8 cellular contexts compared by ENCODE assay signal in genomic region chr10:95394161-95394880, GRCh38.
DNase-seq lines count a peak whose midpoint lies in the region; ATAC-seq lines count a peak whose summit lies in the region.

No MANE protein-coding gene starts in this region.

- intact Hi-C loops in activated CD4-positive, alpha-beta T cell treated with anti-CD3 and anti-CD28 coated beads for 36 hours (cut with DNase I, micrococcal nuclease): no loop called here

- H3K27me3 Mint-ChIP-seq in activated CD4-positive, alpha-beta T cell treated with anti-CD3 and anti-CD28 coated beads for 36 hours: peaks cover 3% of the 10 kb centered on the region
- H3K27me3 Mint-ChIP-seq in activated T-helper 17 cell treated with anti-CD3 and anti-CD28 coated beads, Interleukin-2, amount 50 U/mL, for 72 hours: peaks cover 4% of the 10 kb centered on the region
- H3K27me3 Mint-ChIP-seq in stimulated activated memory B cell treated with anti-CD40 and anti-IgM and Interleukin-4, amounts not matched to agents 10 μg/mL and 1 μg/mL and 100 μg/mL, for 72 hours: peaks cover 27% of the 10 kb centered on the region

- CTCF ChIA-PET in activated CD4-positive, alpha-beta T cell treated with anti-CD3 and anti-CD28 coated beads for 36 hours (lab: Charles Lee): interaction anchor here (1.2 kb wide), 1 partner anchor 19 kb away, joined by 4 read pairs; no protein-coding TSS in a partner anchor

- peak overlapping the region; percentile 1 for H3K27ac Mint-ChIP-seq in activated CD4-positive, alpha-beta T cell treated with anti-CD3 and anti-CD28 coated beads for 36 hours
- peak overlapping the region; percentile 85 for H3K27ac Mint-ChIP-seq in activated T-helper 17 cell treated with anti-CD3 and anti-CD28 coated beads, Interleukin-2, amount 50 U/mL, for 72 hours
- H3K27ac Mint-ChIP-seq in stimulated activated memory B cell treated with anti-CD40 and anti-IgM and Interleukin-4, amounts not matched to agents 10 μg/mL and 1 μg/mL and 100 μg/mL, for 72 hours: no peak overlapping the region

- peak; percentile 82 for ATAC-seq in activated CD4-positive, alpha-beta T cell treated with anti-CD3 and anti-CD28 coated beads for 36 hours
- ATAC-seq in HG03039 (IDR thresholded peaks at IDR 0.05; ENCODE audit: unreplicated experiment): peak; percentile 61
- peak; percentile 91 for ATAC-seq in activated T-helper 17 cell treated with anti-CD3 and anti-CD28 coated beads, Interleukin-2, amount 50 U/mL, for 72 hours (replicated peaks)
- ATAC-seq in stimulated activated memory B cell treated with anti-CD40 and anti-IgM and Interleukin-4, amounts not matched to agents 10 μg/mL and 1 μg/mL and 100 μg/mL, for 72 hours: peak; percentile 57

- no peak overlapping the region for H3K4me3 Mint-ChIP-seq in activated CD4-positive, alpha-beta T cell treated with anti-CD3 and anti-CD28 coated beads for 36 hours
- peak overlapping the region; percentile 60 for H3K4me3 Mint-ChIP-seq in activated T-helper 17 cell treated with anti-CD3 and anti-CD28 coated beads, Interleukin-2, amount 50 U/mL, for 72 hours
- H3K4me3 Mint-ChIP-seq in stimulated activated memory B cell treated with anti-CD40 and anti-IgM and Interleukin-4, amounts not matched to agents 10 μg/mL and 1 μg/mL and 100 μg/mL, for 72 hours: no peak overlapping the region

- POLR2A ChIA-PET in activated CD4-positive, alpha-beta T cell treated with anti-CD3 and anti-CD28 coated beads for 36 hours (lab: Charles Lee): no interaction called here

- no peaks in the 10 kb centered on the region for H3K9me3 Mint-ChIP-seq in activated CD4-positive, alpha-beta T cell treated with anti-CD3 and anti-CD28 coated beads for 36 hours (ENCODE audit: low read depth)
- peaks cover 7% of the 10 kb centered on the region for H3K9me3 Mint-ChIP-seq in activated T-helper 17 cell treated with anti-CD3 and anti-CD28 coated beads, Interleukin-2, amount 50 U/mL, for 72 hours
- H3K9me3 Mint-ChIP-seq in stimulated activated memory B cell treated with anti-CD40 and anti-IgM and Interleukin-4, amounts not matched to agents 10 μg/mL and 1 μg/mL and 100 μg/mL, for 72 hours: no peaks in the 10 kb centered on the region

- H3K4me1 Mint-ChIP-seq in activated CD4-positive, alpha-beta T cell treated with anti-CD3 and anti-CD28 coated beads for 36 hours: peaks cover 8% of the 10 kb centered on the region
- H3K4me1 Mint-ChIP-seq in activated T-helper 17 cell treated with anti-CD3 and anti-CD28 coated beads, Interleukin-2, amount 50 U/mL, for 72 hours: peaks cover 10% of the 10 kb centered on the region
- H3K4me1 Mint-ChIP-seq in stimulated activated memory B cell treated with anti-CD40 and anti-IgM and Interleukin-4, amounts not matched to agents 10 μg/mL and 1 μg/mL and 100 μg/mL, for 72 hours: peaks cover 13% of the 10 kb centered on the region

- peaks cover 2% of the 10 kb centered on the region for H3K36me3 Mint-ChIP-seq in activated CD4-positive, alpha-beta T cell treated with anti-CD3 and anti-CD28 coated beads for 36 hours (ENCODE audit: low read depth)
- no peaks in the 10 kb centered on the region for H3K36me3 Mint-ChIP-seq in activated T-helper 17 cell treated with anti-CD3 and anti-CD28 coated beads, Interleukin-2, amount 50 U/mL, for 72 hours (ENCODE audit: low read depth)
- H3K36me3 Mint-ChIP-seq in stimulated activated memory B cell treated with anti-CD40 and anti-IgM and Interleukin-4, amounts not matched to agents 10 μg/mL and 1 μg/mL and 100 μg/mL, for 72 hours: no peaks in the 10 kb centered on the region

- peak; percentile 55 for DNase-seq in activated CD4-positive, alpha-beta T cell treated with anti-CD3 and anti-CD28 coated beads for 36 hours
- no peak for DNase-seq in activated CD4-positive, alpha-beta T cell treated with anti-CD3 and anti-CD28 coated beads for 1 hour
- DNase-seq in SKM-1 (lab: John Stamatoyannopoulos, UW; ENCODE audit: unreplicated experiment): no peak
- no peak for DNase-seq in germinal center (ENCODE audit: low spot score)
- DNase-seq in SKM-1 treated with dmso at 0.1 percent for 144 hours (lab: John Stamatoyannopoulos, UW; ENCODE audit: unreplicated experiment): no peak
